8 cellular contexts compared by ENCODE assay signal in the genomic region with DNA sequence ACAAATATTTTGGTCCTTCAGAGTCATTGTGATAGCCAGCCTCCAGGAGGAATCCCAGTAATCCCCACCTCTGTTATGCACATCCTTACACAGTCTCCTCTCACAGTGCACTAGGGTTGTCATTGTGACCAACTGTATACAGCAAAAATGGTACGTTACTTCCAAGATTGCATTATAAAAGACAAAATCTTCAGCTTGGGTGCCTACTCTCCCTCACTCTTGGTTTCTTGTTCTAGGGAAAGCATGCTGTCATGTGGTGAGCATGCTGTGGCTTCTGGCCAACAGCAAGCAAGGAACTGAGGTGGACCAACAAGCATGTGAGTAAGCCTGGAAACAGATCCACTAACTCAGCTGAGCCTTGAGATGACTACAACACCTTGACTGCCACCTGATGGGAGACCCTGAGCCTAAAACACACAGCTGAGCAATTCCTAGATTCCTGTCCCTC.
A peak's percentile ranks its signal among the peaks of the same experiment; 100 is the strongest.
DNase-seq lines count a peak whose midpoint lies in the region; ATAC-seq and TF ChIP-seq lines count a peak whose summit lies in the region.

No MANE protein-coding gene starts in this region.

- H3K4me3 Mint-ChIP-seq in mesothelial cell of epicardium: no peak overlapping the region
- H3K4me3 Mint-ChIP-seq in activated CD8-positive, alpha-beta memory T cell treated with anti-CD3 and anti-CD28 coated beads, Interleukin-2, amount 10 ng/mL, durations not matched to agents 7 days and 5 days: no peak overlapping the region

- no peak for ATAC-seq in activated CD8-positive, alpha-beta memory T cell treated with anti-CD3 and anti-CD28 coated beads, Interleukin-2, amount 10 ng/mL, durations not matched to agents 7 days and 5 days

- peaks cover 5% of the 10 kb centered on the region for H3K4me1 Mint-ChIP-seq in mesothelial cell of epicardium
- H3K4me1 Mint-ChIP-seq in activated CD8-positive, alpha-beta memory T cell treated with anti-CD3 and anti-CD28 coated beads, Interleukin-2, amount 10 ng/mL, durations not matched to agents 7 days and 5 days: no peaks in the 10 kb centered on the region

- H3K9me3 Mint-ChIP-seq in mesothelial cell of epicardium: no peaks in the 10 kb centered on the region
- H3K9me3 Mint-ChIP-seq in activated CD8-positive, alpha-beta memory T cell treated with anti-CD3 and anti-CD28 coated beads, Interleukin-2, amount 10 ng/mL, durations not matched to agents 7 days and 5 days (ENCODE audit: low read depth): no peaks in the 10 kb centered on the region

- peak overlapping the region; percentile 8 for H3K27ac Mint-ChIP-seq in mesothelial cell of epicardium
- no peak overlapping the region for H3K27ac Mint-ChIP-seq in activated CD8-positive, alpha-beta memory T cell treated with anti-CD3 and anti-CD28 coated beads, Interleukin-2, amount 10 ng/mL, durations not matched to agents 7 days and 5 days

- peaks cover 3% of the 10 kb centered on the region for H3K36me3 Mint-ChIP-seq in mesothelial cell of epicardium
- no peaks in the 10 kb centered on the region for H3K36me3 Mint-ChIP-seq in activated CD8-positive, alpha-beta memory T cell treated with anti-CD3 and anti-CD28 coated beads, Interleukin-2, amount 10 ng/mL, durations not matched to agents 7 days and 5 days

- CTCF ChIA-PET in activated CD8-positive, alpha-beta memory T cell treated with anti-CD3 and anti-CD28 coated beads, Interleukin-2, amount 10 ng/mL, durations not matched to agents 7 days and 5 days (lab: Charles Lee): no interaction called here

- DNase-seq in EL (peak; percentile 80), HK-2 (ENCODE audit: unreplicated experiment) (peak; percentile 53), cerebellar cortex (ENCODE audit: low spot score) (peak; percentile 64), mesothelial cell of epicardium (ENCODE audit: low spot score in 2 of 2, unreplicated experiment in 2 of 2) (no peak), NCI-H2081 (lab: John Stamatoyannopoulos, UW) (no peak), NCI-H524 treated with DMSO at 0.1 percent for 48 hours (lab: John Stamatoyannopoulos, UW) (no peak)
- DNase-seq in activated CD8-positive, alpha-beta memory T cell treated with anti-CD3 and anti-CD28 coated beads, Interleukin-2, amount 10 ng/mL, durations not matched to agents 7 days and 5 days: no peak
- no peak for DNase-seq in activated naive CD4-positive, alpha-beta T cell (lab: John Stamatoyannopoulos, UW)

- no peak for TF ChIP-seq CTCF in mesothelial cell of epicardium (IDR thresholded peaks at IDR 0.05; ENCODE audit: unreplicated experiment)

- no peaks in the 10 kb centered on the region for H3K27me3 Mint-ChIP-seq in mesothelial cell of epicardium (ENCODE audit: low read depth)
- no peaks in the 10 kb centered on the region for H3K27me3 Mint-ChIP-seq in activated CD8-positive, alpha-beta memory T cell treated with anti-CD3 and anti-CD28 coated beads, Interleukin-2, amount 10 ng/mL, durations not matched to agents 7 days and 5 days

Comparison
In these comparisons a context has a peak if more than half of its experiments do, and no peak if none do; other contexts are left out.
1. DNase-seq: peak in EL (single experiment), HK-2 (single experiment) and cerebellar cortex (single experiment); none in mesothelial cell of epicardium (0 of 2), NCI-H2081 (0 of 2), activated CD8-positive, alpha-beta memory T cell treated with anti-CD3 and anti-CD28 coated beads, Interleukin-2, amount 10 ng/mL, durations not matched to agents 7 days and 5 days (single experiment), activated naive CD4-positive, alpha-beta T cell (0 of 4) and NCI-H524 treated with DMSO at 0.1 percent for 48 hours (single experiment).